In genomic region chr14:23006544-23007419, GRCh38 we compare ENCODE assay signal across 1 cellular context.
TF ChIP-seq lines count a peak whose summit lies in the region.

No MANE protein-coding gene starts in this region.

TF ChIP-seq in HepG2, 621 proteins besides CTCF, POLR2A, EP300 and RAD21 (continued from another document and continues in another):
- TF ChIP-seq FOXO4 (CRISPR knock-in tag; conservative IDR thresholded peaks at IDR 0.05) (no peak; the same call in 1 of the 2 replicates), ZBTB33 (CRISPR knock-in tag; IDR thresholded peaks at IDR 0.05) (peak; percentile 82), GMEB1 (CRISPR knock-in tag; IDR thresholded peaks at IDR 0.05; ENCODE audit: borderline replicate concordance) (peak; percentile 88), FOXP4 (CRISPR knock-in tag; IDR thresholded peaks at IDR 0.05) (peak; percentile 91), TERF1 (CRISPR knock-in tag; IDR thresholded peaks at IDR 0.05) (no peak), ZNF276 (CRISPR knock-in tag; IDR thresholded peaks at IDR 0.05; ENCODE audit: low read depth) (peak; percentile 97), CREB3 (CRISPR knock-in tag; IDR thresholded peaks at IDR 0.05) (peak; percentile 99), CBX2 (IDR thresholded peaks at IDR 0.05; ENCODE audit: low read depth, low read length) (no peak), CBX2 (CRISPR knock-in tag; IDR thresholded peaks at IDR 0.05; ENCODE audit: low read depth) (peak; percentile 98), NFIC (IDR thresholded peaks at IDR 0.05; ENCODE audit: low read length) (no peak; the same call in 1 of the 2 replicates), PHF21A (CRISPR knock-in tag; IDR thresholded peaks at IDR 0.05) (peak; percentile 98), KLF6 (CRISPR knock-in tag; IDR thresholded peaks at IDR 0.05) (peak; percentile 99), NR2F6 (IDR thresholded peaks at IDR 0.05) (no peak; the same call in 1 of the 2 replicates), NR2F6 (CRISPR knock-in tag; IDR thresholded peaks at IDR 0.05) (peak; percentile 88), ZNF776 (CRISPR knock-in tag; IDR thresholded peaks at IDR 0.05) (peak; percentile 99), TCF7L2 (IDR thresholded peaks at IDR 0.05; ENCODE audit: low read depth, low read length) (no peak), ZNF891 (CRISPR knock-in tag; IDR thresholded peaks at IDR 0.05) (peak; percentile 100), GMEB2 (CRISPR knock-in tag; IDR thresholded peaks at IDR 0.05; ENCODE audit: low read depth) (peak; percentile 70), KAT2B (IDR thresholded peaks at IDR 0.05; ENCODE audit: borderline replicate concordance, low read depth, low read length) (no peak; the same call in 1 of the 2 replicates), HOMEZ (CRISPR knock-in tag; IDR thresholded peaks at IDR 0.05; ENCODE audit: low read depth) (peak; percentile 86), ZNF724P (CRISPR knock-in tag; IDR thresholded peaks at IDR 0.05; ENCODE audit: borderline replicate concordance) (peak; percentile 98), ETV6 (CRISPR knock-in tag; conservative IDR thresholded peaks at IDR 0.05) (peak; percentile 98), NRL (CRISPR knock-in tag; IDR thresholded peaks at IDR 0.05; ENCODE audit: borderline replicate concordance) (peak; percentile 100), ZBED4 (CRISPR knock-in tag; IDR thresholded peaks at IDR 0.05; ENCODE audit: borderline replicate concordance) (peak; percentile 98), NONO (IDR thresholded peaks at IDR 0.05) (no peak), NONO (CRISPR knock-in tag; conservative IDR thresholded peaks at IDR 0.05) (peak; percentile 99), ZNF335 (CRISPR knock-in tag; IDR thresholded peaks at IDR 0.05) (peak; percentile 97), ARID5B (CRISPR knock-in tag; IDR thresholded peaks at IDR 0.05) (peak; percentile 92), ZMAT3 (CRISPR knock-in tag; conservative IDR thresholded peaks at IDR 0.05) (peak; percentile 99), TARDBP (CRISPR knock-in tag; IDR thresholded peaks at IDR 0.05) (peak; percentile 99), ZNF138 (CRISPR knock-in tag; IDR thresholded peaks at IDR 0.05; ENCODE audit: low read depth) (peak; percentile 87; the same call in 1 of the 2 replicates), NCOA2 (CRISPR knock-in tag; IDR thresholded peaks at IDR 0.05) (peak; percentile 83), AKAP8 (CRISPR knock-in tag; IDR thresholded peaks at IDR 0.05) (peak; percentile 75; the same call in 1 of the 2 replicates), ZNF775 (CRISPR knock-in tag; IDR thresholded peaks at IDR 0.05; ENCODE audit: borderline replicate concordance) (peak; percentile 93)
